ENCODE assay signal across 8 cellular contexts in the genomic region with DNA sequence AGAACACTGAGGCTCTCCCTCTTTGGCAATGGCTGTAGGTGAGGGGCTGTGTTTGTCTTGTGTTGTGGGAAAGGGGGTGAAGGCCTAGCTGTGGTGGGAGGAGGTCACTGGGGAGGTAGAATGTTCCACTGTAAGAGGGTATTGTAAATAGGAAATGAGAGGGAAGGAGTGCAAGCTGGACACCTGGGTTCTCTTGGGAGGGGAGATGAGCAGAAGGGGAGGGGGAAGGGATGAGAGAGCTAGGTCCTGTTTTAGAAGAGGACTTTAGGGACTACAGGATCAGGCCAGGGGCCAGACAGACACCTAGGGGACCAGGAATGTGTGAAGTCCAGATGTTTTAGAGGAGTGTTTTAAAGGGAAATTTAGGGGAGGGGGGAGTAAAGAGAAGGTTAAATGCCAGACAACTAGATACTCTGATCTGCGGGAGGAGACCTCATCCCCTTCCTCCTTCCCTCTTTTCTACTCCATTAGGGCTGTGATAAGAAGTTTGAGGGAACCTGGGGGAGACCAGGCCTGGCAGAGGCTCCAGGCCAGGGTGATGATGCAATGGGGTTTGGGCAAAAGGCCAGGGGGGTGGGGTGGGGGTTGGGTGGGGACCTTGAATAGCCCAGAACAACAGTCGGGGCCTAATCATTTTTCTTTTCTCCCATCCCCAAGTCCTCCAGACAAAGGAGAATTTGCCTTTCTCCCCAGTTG. TPM values are rescaled to one million over a fixed set of nuclear protein-coding genes. Genes with fewer than 3 reads are reported as not detected.
DNase-seq lines count a peak whose midpoint lies in the region; ATAC-seq, FAIRE-seq and TF ChIP-seq lines count a peak whose summit lies in the region.

No MANE protein-coding gene starts in this region.

- no peak for DNase-seq in T-helper 2 cell treated with Interferon-gamma antibody and Interleukin-4, amounts not matched to agents 5 μg/mL and 100 μg/mL, for 36 hours (ENCODE audit: low spot score)
- DNase-seq in T-helper 2 cell (no peak), kidney epithelial cell (ENCODE audit: low read depth) (no peak), substantia nigra (lab: John Stamatoyannopoulos, UW) (no peak), GM12891 (ENCODE audit: insufficient read length, low spot score) (no peak)
- no peak for DNase-seq in activated T-helper 2 cell treated with anti-CD3 and anti-CD28 coated beads, Interferon-gamma antibody, Interleukin-2, Interleukin-4, amounts not matched to agents 10 μg/mL and 5 μg/mL and 100 μg/mL, durations not matched to agents 14 hours and 24 hours and 36 hours (ENCODE audit: low spot score)

- peak overlapping the region; percentile 87 for H3K27ac Mint-ChIP-seq in T-helper 2 cell treated with Interferon-gamma antibody and Interleukin-4, amounts not matched to agents 5 μg/mL and 100 μg/mL, for 36 hours
- H3K27ac Mint-ChIP-seq in activated T-helper 2 cell treated with anti-CD3 and anti-CD28 coated beads, Interferon-gamma antibody, Interleukin-2, Interleukin-4, amounts not matched to agents 10 μg/mL and 5 μg/mL and 100 μg/mL, durations not matched to agents 14 hours and 24 hours and 36 hours = peak overlapping the region; percentile 85

- H3K4me3 Mint-ChIP-seq in T-helper 2 cell treated with Interferon-gamma antibody and Interleukin-4, amounts not matched to agents 5 μg/mL and 100 μg/mL, for 36 hours = peak overlapping the region; percentile 85
- peak overlapping the region; percentile 94 for H3K4me3 Mint-ChIP-seq in activated T-helper 2 cell treated with anti-CD3 and anti-CD28 coated beads, Interferon-gamma antibody, Interleukin-2, Interleukin-4, amounts not matched to agents 10 μg/mL and 5 μg/mL and 100 μg/mL, durations not matched to agents 14 hours and 24 hours and 36 hours (ENCODE audit: low read depth)

- no peaks in the 10 kb centered on the region for H3K36me3 ChIP-seq in kidney epithelial cell (ENCODE audit: control insufficient read depth, insufficient read depth, low read length)

- no peaks in the 10 kb centered on the region for H3K9me3 Mint-ChIP-seq in T-helper 2 cell treated with Interferon-gamma antibody and Interleukin-4, amounts not matched to agents 5 μg/mL and 100 μg/mL, for 36 hours
- H3K9me3 Mint-ChIP-seq in activated T-helper 2 cell treated with anti-CD3 and anti-CD28 coated beads, Interferon-gamma antibody, Interleukin-2, Interleukin-4, amounts not matched to agents 10 μg/mL and 5 μg/mL and 100 μg/mL, durations not matched to agents 14 hours and 24 hours and 36 hours = no peaks in the 10 kb centered on the region

- TF ChIP-seq POLR2A in GM12891 (IDR thresholded peaks at IDR 0.05; ENCODE audit: low read depth, low read length) = no peak

- peaks cover 59% of the 10 kb centered on the region for H3K4me1 Mint-ChIP-seq in T-helper 2 cell treated with Interferon-gamma antibody and Interleukin-4, amounts not matched to agents 5 μg/mL and 100 μg/mL, for 36 hours (ENCODE audit: low read depth)
- H3K4me1 Mint-ChIP-seq in activated T-helper 2 cell treated with anti-CD3 and anti-CD28 coated beads, Interferon-gamma antibody, Interleukin-2, Interleukin-4, amounts not matched to agents 10 μg/mL and 5 μg/mL and 100 μg/mL, durations not matched to agents 14 hours and 24 hours and 36 hours (ENCODE audit: low read depth) = peaks cover 47% of the 10 kb centered on the region

- peaks cover 20% of the 10 kb centered on the region for H3K36me3 Mint-ChIP-seq in T-helper 2 cell treated with Interferon-gamma antibody and Interleukin-4, amounts not matched to agents 5 μg/mL and 100 μg/mL, for 36 hours (ENCODE audit: low read depth)
- peaks cover 3% of the 10 kb centered on the region for H3K36me3 Mint-ChIP-seq in activated T-helper 2 cell treated with anti-CD3 and anti-CD28 coated beads, Interferon-gamma antibody, Interleukin-2, Interleukin-4, amounts not matched to agents 10 μg/mL and 5 μg/mL and 100 μg/mL, durations not matched to agents 14 hours and 24 hours and 36 hours (ENCODE audit: low read depth)

- no peak for FAIRE-seq in GM12891 (lab: Jason Lieb, UNC)

- intact Hi-C loops in activated T-helper 2 cell treated with anti-CD3 and anti-CD28 coated beads, Interferon-gamma antibody, Interleukin-2, Interleukin-4, amounts not matched to agents 10 μg/mL and 5 μg/mL and 100 μg/mL, durations not matched to agents 14 hours and 24 hours and 36 hours (cut with micrococcal nuclease) = no loop called here

- ATAC-seq in esophagus mucosa (no peak), HG02885 (IDR thresholded peaks at IDR 0.05; ENCODE audit: poor library complexity, unreplicated experiment) (no peak)

- no peak for TF ChIP-seq CTCF in kidney epithelial cell (IDR thresholded peaks at IDR 0.05; ENCODE audit: insufficient read depth, low read length, poor library complexity, severe bottlenecking)

- H3K27me3 Mint-ChIP-seq in T-helper 2 cell treated with Interferon-gamma antibody and Interleukin-4, amounts not matched to agents 5 μg/mL and 100 μg/mL, for 36 hours (ENCODE audit: low read depth) = peaks cover 12% of the 10 kb centered on the region
- peaks cover 12% of the 10 kb centered on the region for H3K27me3 Mint-ChIP-seq in activated T-helper 2 cell treated with anti-CD3 and anti-CD28 coated beads, Interferon-gamma antibody, Interleukin-2, Interleukin-4, amounts not matched to agents 10 μg/mL and 5 μg/mL and 100 μg/mL, durations not matched to agents 14 hours and 24 hours and 36 hours (ENCODE audit: low read depth)

- H3K27ac ChIP-seq in substantia nigra (ENCODE audit: low read depth, low read length, poor library complexity, severe bottlenecking) = peak overlapping the region; percentile 63

- H3K27me3 ChIP-seq in kidney epithelial cell (ENCODE audit: control insufficient read depth, insufficient read depth, low read length) = no peaks in the 10 kb centered on the region

- peak overlapping the region; percentile 93 for H3K4me3 ChIP-seq in kidney epithelial cell (ENCODE audit: low read depth, low read length)

TF ChIP-seq in GM12891, 5 proteins besides CTCF, POLR2A, EP300 and RAD21:
- TF ChIP-seq TAF1 (IDR thresholded peaks at IDR 0.05; ENCODE audit: low read depth, low read length) (no peak), SPI1 (IDR thresholded peaks at IDR 0.05; ENCODE audit: low read depth, low read length) (no peak), PAX5 (IDR thresholded peaks at IDR 0.05; ENCODE audit: insufficient read depth, low read length, severe bottlenecking) (no peak), POLR2AphosphoS5 (IDR thresholded peaks at IDR 0.05; ENCODE audit: low read depth, low read length) (no peak), POU2F2 (IDR thresholded peaks at IDR 0.05; ENCODE audit: low read depth, low read length) (no peak)

RNA-seq across cellular contexts. Expression of a gene that starts 2.0 kb away (rescaled TPM):
- 41.4 and 41.5 TPM in 2 replicates for total RNA-seq in activated T-helper 2 cell treated with anti-CD3 and anti-CD28 coated beads, Interferon-gamma antibody, Interleukin-2, Interleukin-4, amounts not matched to agents 10 μg/mL and 5 μg/mL and 100 μg/mL, durations not matched to agents 14 hours and 24 hours and 36 hours
- total RNA-seq in kidney epithelial cell (109 and 120 TPM in 2 replicates), esophagus mucosa (12.8 TPM)
- 8.4 TPM for polyA plus RNA-seq in GM12891 (2012; ENCODE audit: low read depth, missing spikeins)

RNA-seq across cellular contexts. Expression of a gene that starts 32.5 kb away (rescaled TPM):
- total RNA-seq in activated T-helper 2 cell treated with anti-CD3 and anti-CD28 coated beads, Interferon-gamma antibody, Interleukin-2, Interleukin-4, amounts not matched to agents 10 μg/mL and 5 μg/mL and 100 μg/mL, durations not matched to agents 14 hours and 24 hours and 36 hours = 0.60 and 0.78 TPM in 2 replicates
- total RNA-seq in kidney epithelial cell (5.6 and 11.6 TPM in 2 replicates), esophagus mucosa (52.2 TPM)
- 7.9 TPM for polyA plus RNA-seq in GM12891 (2012; ENCODE audit: low read depth, missing spikeins)

RNA-seq across cellular contexts. Expression of a gene that starts 52.8 kb away (rescaled TPM):
- total RNA-seq in activated T-helper 2 cell treated with anti-CD3 and anti-CD28 coated beads, Interferon-gamma antibody, Interleukin-2, Interleukin-4, amounts not matched to agents 10 μg/mL and 5 μg/mL and 100 μg/mL, durations not matched to agents 14 hours and 24 hours and 36 hours = 1.8 and 2.3 TPM in 2 replicates
- total RNA-seq in kidney epithelial cell (not detected in 2 replicates), esophagus mucosa (0.16 TPM)
- polyA plus RNA-seq in GM12891 (2012; ENCODE audit: low read depth, missing spikeins) = 2.9 TPM

RNA-seq across cellular contexts. Expression of a gene that starts 56.3 kb away (rescaled TPM):
- 4.5 and 5.6 TPM in 2 replicates for total RNA-seq in activated T-helper 2 cell treated with anti-CD3 and anti-CD28 coated beads, Interferon-gamma antibody, Interleukin-2, Interleukin-4, amounts not matched to agents 10 μg/mL and 5 μg/mL and 100 μg/mL, durations not matched to agents 14 hours and 24 hours and 36 hours
- 0.34 and 1.8 TPM in 2 replicates for total RNA-seq in kidney epithelial cell
- not detected for total RNA-seq in esophagus mucosa
- 108 TPM for polyA plus RNA-seq in GM12891 (2012; ENCODE audit: low read depth, missing spikeins)
